ENCODE assay signal across 1 cellular context in genomic region chr3:105564546-105565288, GRCh38.
TF ChIP-seq lines count a peak whose summit lies in the region.

No MANE protein-coding gene starts in this region.

TF ChIP-seq in HepG2, 621 proteins besides CTCF, POLR2A, EP300 and RAD21:
- TF ChIP-seq, protein P1, sequence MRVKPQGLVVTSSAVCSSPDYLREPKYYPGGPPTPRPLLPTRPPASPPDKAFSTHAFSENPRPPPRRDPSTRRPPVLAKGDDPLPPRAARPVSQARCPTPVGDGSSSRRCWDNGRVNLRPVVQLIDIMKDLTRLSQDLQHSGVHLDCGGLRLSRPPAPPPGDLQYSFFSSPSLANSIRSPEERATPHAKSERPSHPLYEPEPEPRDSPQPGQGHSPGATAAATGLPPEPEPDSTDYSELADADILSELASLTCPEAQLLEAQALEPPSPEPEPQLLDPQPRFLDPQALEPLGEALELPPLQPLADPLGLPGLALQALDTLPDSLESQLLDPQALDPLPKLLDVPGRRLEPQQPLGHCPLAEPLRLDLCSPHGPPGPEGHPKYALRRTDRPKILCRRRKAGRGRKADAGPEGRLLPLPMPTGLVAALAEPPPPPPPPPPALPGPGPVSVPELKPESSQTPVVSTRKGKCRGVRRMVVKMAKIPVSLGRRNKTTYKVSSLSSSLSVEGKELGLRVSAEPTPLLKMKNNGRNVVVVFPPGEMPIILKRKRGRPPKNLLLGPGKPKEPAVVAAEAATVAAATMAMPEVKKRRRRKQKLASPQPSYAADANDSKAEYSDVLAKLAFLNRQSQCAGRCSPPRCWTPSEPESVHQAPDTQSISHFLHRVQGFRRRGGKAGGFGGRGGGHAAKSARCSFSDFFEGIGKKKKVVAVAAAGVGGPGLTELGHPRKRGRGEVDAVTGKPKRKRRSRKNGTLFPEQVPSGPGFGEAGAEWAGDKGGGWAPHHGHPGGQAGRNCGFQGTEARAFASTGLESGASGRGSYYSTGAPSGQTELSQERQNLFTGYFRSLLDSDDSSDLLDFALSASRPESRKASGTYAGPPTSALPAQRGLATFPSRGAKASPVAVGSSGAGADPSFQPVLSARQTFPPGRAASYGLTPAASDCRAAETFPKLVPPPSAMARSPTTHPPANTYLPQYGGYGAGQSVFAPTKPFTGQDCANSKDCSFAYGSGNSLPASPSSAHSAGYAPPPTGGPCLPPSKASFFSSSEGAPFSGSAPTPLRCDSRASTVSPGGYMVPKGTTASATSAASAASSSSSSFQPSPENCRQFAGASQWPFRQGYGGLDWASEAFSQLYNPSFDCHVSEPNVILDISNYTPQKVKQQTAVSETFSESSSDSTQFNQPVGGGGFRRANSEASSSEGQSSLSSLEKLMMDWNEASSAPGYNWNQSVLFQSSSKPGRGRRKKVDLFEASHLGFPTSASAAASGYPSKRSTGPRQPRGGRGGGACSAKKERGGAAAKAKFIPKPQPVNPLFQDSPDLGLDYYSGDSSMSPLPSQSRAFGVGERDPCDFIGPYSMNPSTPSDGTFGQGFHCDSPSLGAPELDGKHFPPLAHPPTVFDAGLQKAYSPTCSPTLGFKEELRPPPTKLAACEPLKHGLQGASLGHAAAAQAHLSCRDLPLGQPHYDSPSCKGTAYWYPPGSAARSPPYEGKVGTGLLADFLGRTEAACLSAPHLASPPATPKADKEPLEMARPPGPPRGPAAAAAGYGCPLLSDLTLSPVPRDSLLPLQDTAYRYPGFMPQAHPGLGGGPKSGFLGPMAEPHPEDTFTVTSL (CRISPR knock-in tag; IDR thresholded peaks at IDR 0.05; ENCODE audit: borderline replicate concordance) = no peak
- peak; percentile 95 for TF ChIP-seq ZNF121 (CRISPR knock-in tag; IDR thresholded peaks at IDR 0.05)
- 0 out of 2 replicates have a peak, but pooled peaks have one; percentile 26 for TF ChIP-seq HNF4A (CRISPR knock-in tag; IDR thresholded peaks at IDR 0.05)
